9 cellular contexts compared by ENCODE assay signal in the genomic region with DNA sequence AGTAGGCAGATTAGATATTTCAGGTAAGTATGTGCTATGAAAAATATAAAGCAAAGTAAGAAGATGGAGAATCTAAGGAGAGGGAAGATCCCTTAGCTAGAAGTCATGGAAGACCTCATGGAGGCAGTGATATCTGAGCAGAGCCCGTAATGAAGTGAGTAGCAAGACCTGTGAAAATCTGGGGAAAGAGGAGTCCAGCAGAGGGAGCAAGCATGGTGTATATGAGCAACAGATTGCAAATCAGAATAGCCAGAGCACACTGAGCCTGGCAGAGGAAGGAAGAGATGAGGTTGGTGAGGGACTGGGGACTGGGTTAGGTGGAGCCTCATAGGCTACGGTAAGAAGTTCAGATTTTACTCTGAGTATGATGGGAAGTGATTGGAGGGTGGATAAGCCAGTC. TPM values are rescaled to one million over a fixed set of nuclear protein-coding genes. Genes with fewer than 3 reads are reported as not detected.
DNase-seq lines count a peak whose midpoint lies in the region; ATAC-seq and TF ChIP-seq lines count a peak whose summit lies in the region.
"Had no signal": no experiment of that assay in that cellular context is flagged by ENCODE, and none has a peak within 500 bp of the region (broad histone marks: within the 10 kb centered on the region; RNA-seq: fewer than 3 reads in every experiment).

No MANE protein-coding gene starts in this region.

- H3K9me2 ChIP-seq in OCI-LY7 (ENCODE audit: insufficient read depth, low read length): no peaks in the 10 kb centered on the region

- no peak overlapping the region for H2AFZ ChIP-seq in OCI-LY7 (ENCODE audit: low read length)

- DNase-seq in GM03348 (ENCODE audit: low spot score) (peak; percentile 17), OCI-LY7 (ENCODE audit: low spot score) (peak; percentile 11), epithelial cell of esophagus (ENCODE audit: low read depth) (peak; percentile 55), sciatic nerve (ENCODE audit: low spot score) (no peak), ovary (no peak), cerebellar cortex (ENCODE audit: low spot score) (no peak)
- DNase-seq: T-helper 17 cell had no signal

- intact Hi-C loops in OCI-LY7 (cut with micrococcal nuclease; ENCODE audit: unreplicated experiment) (no loop called here), sciatic nerve (cut with DNase I) (no loop called here), ovary (cut with DNase I) (no loop called here)

- no peaks in the 10 kb centered on the region for H4K20me1 ChIP-seq in OCI-LY7 (ENCODE audit: insufficient read depth, low read length)

- POLR2A ChIA-PET in OCI-LY7 (lab: Charles Lee): no interaction called here

- 26 to 34% (median 28%) methylated on average over 2 of the region's 2 CpGs for WGBS in ovary, 3 donors

- no peaks in the 10 kb centered on the region for H3K4me1 ChIP-seq in OCI-LY7 (ENCODE audit: insufficient read depth, low read length, poor library complexity, severe bottlenecking)
- no peaks in the 10 kb centered on the region for H3K4me1 ChIP-seq in ovary (ENCODE audit: insufficient read depth)

- ATAC-seq in sciatic nerve (no peak), GM21360 (IDR thresholded peaks at IDR 0.05; ENCODE audit: unreplicated experiment) (no peak)
- ATAC-seq: T-helper 17 cell had no signal

- H3K27ac ChIP-seq in 22Rv1: no peak overlapping the region
- H3K27ac ChIP-seq in OCI-LY7 (ENCODE audit: low read depth, low read length, poor library complexity, severe bottlenecking): no peak overlapping the region
- no peak overlapping the region for H3K27ac ChIP-seq in ovary

- TF ChIP-seq POLR2A in ovary (IDR thresholded peaks at IDR 0.05): no peak

- H3K4me2 ChIP-seq in OCI-LY7 (ENCODE audit: low read length): no peak overlapping the region

- no TSS peak for BruUV-seq in OCI-LY7 (replicated peaks; lab: Mats Ljungman, UMichigan)

- no peaks in the 10 kb centered on the region for H3K27me3 ChIP-seq in ovary

- no peaks in the 10 kb centered on the region for H3K36me3 ChIP-seq in OCI-LY7 (ENCODE audit: insufficient read depth, low read length)
- H3K36me3 ChIP-seq in ovary: no peaks in the 10 kb centered on the region

- no peak for TF ChIP-seq EP300 in ovary (IDR thresholded peaks at IDR 0.05)

- H3K4me3 ChIP-seq in OCI-LY7 (ENCODE audit: low read depth, low read length, poor library complexity, severe bottlenecking) (no peak overlapping the region), epithelial cell of esophagus (ENCODE audit: low read length) (no peak overlapping the region), ovary (no peak overlapping the region)

- no peaks in the 10 kb centered on the region for H3K79me2 ChIP-seq in OCI-LY7 (ENCODE audit: insufficient read depth, low read depth, low read length)

- CTCF ChIA-PET in OCI-LY7 (lab: Charles Lee; ENCODE audit: unreplicated experiment): no interaction called here

- no peaks in the 10 kb centered on the region for H3K9me3 ChIP-seq in OCI-LY7 (ENCODE audit: low read length)
- H3K9me3 ChIP-seq in ovary: no peaks in the 10 kb centered on the region

- TF ChIP-seq CTCF in 22Rv1 (IDR thresholded peaks at IDR 0.05): peak; percentile 45
- peak; percentile 51 for TF ChIP-seq CTCF in OCI-LY7 (conservative IDR thresholded peaks at IDR 0.05; ENCODE audit: low read length)
- peak; percentile 57 for TF ChIP-seq CTCF in epithelial cell of esophagus (IDR thresholded peaks at IDR 0.05; ENCODE audit: insufficient read depth, low read depth, low read length, missing control alignments)
- TF ChIP-seq CTCF in ovary (IDR thresholded peaks at IDR 0.05): no peak

RNA-seq across cellular contexts. Expression of a gene that starts 9.4 kb away (rescaled TPM):
- total RNA-seq in OCI-LY7 (2014; rRNA removed; shearing (Covaris generic)): not detected in 2 replicates
- not detected in 2 replicates for total RNA-seq in OCI-LY7 (2022)
- total RNA-seq in sciatic nerve: not detected
- under 1 TPM in 1 of 7 donors, not detected in 6; 0.36 TPM for total RNA-seq in ovary
- polyA plus RNA-seq in ovary: not detected
- total RNA-seq: T-helper 17 cell had no signal

RNA-seq across cellular contexts. Expression of a gene that starts 15.4 kb away (rescaled TPM):
- total RNA-seq in OCI-LY7 (2014; rRNA removed; shearing (Covaris generic)): not detected in 2 replicates
- total RNA-seq in OCI-LY7 (2022) (not detected in 2 replicates), sciatic nerve (65.1 TPM), ovary (10 to 100 TPM; 11.7 to 27.9 (median 24.6) TPM)
- polyA plus RNA-seq in ovary: 10 to 100 TPM in 1 of 2 donors, 1 to 10 TPM in 1; 9.8 to 22.8 TPM

Comparison
In these comparisons a context has a peak if more than half of its experiments do, and no peak if none do; other contexts are left out.
1. CTCF ChIP-seq: peak in 22Rv1 (single experiment), OCI-LY7 (single experiment) and epithelial cell of esophagus (single experiment); none in ovary (0 of 3).
2. DNase-seq: peak in GM03348 (single experiment), OCI-LY7 (single experiment) and epithelial cell of esophagus (single experiment); none in sciatic nerve (single experiment), ovary (0 of 5) and cerebellar cortex (single experiment).
3. RNA of a gene that starts 15.4 kb away (total RNA-seq): 65.1 TPM in sciatic nerve (single experiment) and 11.7 to 27.9 TPM in ovary; not detected in OCI-LY7; every median in the first group is over 10 times any median in the second.